ENCODE assay signal across 16 cellular contexts in genomic region chr12:69512820-69513219, GRCh38. TPM values are rescaled to one million over a fixed set of nuclear protein-coding genes. Genes with fewer than 3 reads are reported as not detected.
DNase-seq lines count a peak whose midpoint lies in the region; ATAC-seq, FAIRE-seq and TF ChIP-seq lines count a peak whose summit lies in the region.
"Had no signal": no experiment of that assay in that cellular context is flagged by ENCODE, and none has a peak within 500 bp of the region (broad histone marks: within the 10 kb centered on the region; RNA-seq: fewer than 3 reads in every experiment).

No MANE protein-coding gene starts in this region.

- H3K4me1 Mint-ChIP-seq in WTC11: peaks cover 64% of the 10 kb centered on the region

- no peak for ATAC-seq in gastrocnemius medialis
- ATAC-seq in WTC11: no peak

- H3K27ac ChIP-seq in gastrocnemius medialis: peak overlapping the region in 3 of 4 donors; percentile 66 to 78 (median 72)

- in situ Hi-C loops in gastrocnemius medialis (cut with MboI; ENCODE audit: low sequenced_read_pairs in 4 of 4): no loop called here

- DNase-seq in H54 (ENCODE audit: insufficient read length, low spot score) (no peak), NCI-H226 (peak; percentile 77), fibroblast of mammary gland (ENCODE audit: low read depth) (peak; percentile 41), gastrocnemius medialis (no peak), WTC11 (ENCODE audit: low spot score) (no peak), head of caudate nucleus (no peak)
- no peak for DNase-seq in NK-92 treated with Interleukin-12 subunit alpha and Interleukin-12 subunit beta, amount 100 ng/mL, for 24 hours (lab: John Stamatoyannopoulos, UW)
- DNase-seq: CD4-positive, alpha-beta T cell; DMS79 treated with DMSO at 0.1 percent for 48 hours; Karpas-422; MV-4-11; NCI-H1436 treated with DMSO at 0.1 percent for 48 hours; NCI-H2227 treated with DMSO at 0.1 percent for 48 hours; NCI-H526 treated with DMSO at 0.1 percent for 48 hours had no signal

- H3K4me3 Mint-ChIP-seq in WTC11: no peak overlapping the region
- H3K4me3 Mint-ChIP-seq: B cell; CD4-positive, alpha-beta T cell had no signal

- no peaks in the 10 kb centered on the region for H3K27me3 ChIP-seq in gastrocnemius medialis

- H3K36me3 Mint-ChIP-seq in WTC11: no peaks in the 10 kb centered on the region

- intact Hi-C loops in gastrocnemius medialis (cut with DNase I; ENCODE audit: low total_unique reads) (no loop called here), head of caudate nucleus (cut with DNase I) (no loop called here)

- no peak for TF ChIP-seq CTCF in fibroblast of mammary gland (conservative IDR thresholded peaks at IDR 0.05; ENCODE audit: control insufficient read depth, insufficient read depth, low read depth, low read length)
- TF ChIP-seq CTCF in gastrocnemius medialis (IDR thresholded peaks at IDR 0.05 in 4 of 5, conservative IDR thresholded peaks at IDR 0.05 in 1 of 5): no peak
- no peak for TF ChIP-seq CTCF in WTC11 (IDR thresholded peaks at IDR 0.05)

- FAIRE-seq in H54 (lab: Jason Lieb, UNC): peak; percentile 73
- FAIRE-seq: D721Med had no signal

- H3K4me3 ChIP-seq in fibroblast of mammary gland (ENCODE audit: control insufficient read depth, low read depth, low read length) (no peak overlapping the region), gastrocnemius medialis (no peak overlapping the region)

- H3K27ac Mint-ChIP-seq in WTC11: no peak overlapping the region
- H3K27ac Mint-ChIP-seq: B cell had no signal

- peaks cover 53 to 63% of the 10 kb centered on the region in 2 donors for H3K4me1 ChIP-seq in gastrocnemius medialis

- H3K36me3 ChIP-seq in gastrocnemius medialis: no peaks in the 10 kb centered on the region

- CTCF ChIA-PET in WTC11 (lab: Charles Lee): interaction anchor here (1.4 kb wide), 1 partner anchor 58 kb away, joined by 3 read pairs; no protein-coding TSS in a partner anchor

- no peaks in the 10 kb centered on the region for H3K9me3 Mint-ChIP-seq in WTC11
- H3K9me3 Mint-ChIP-seq: CD4-positive, alpha-beta T cell had no signal

- POLR2A ChIA-PET in WTC11 (lab: Charles Lee): no interaction called here

- no peaks in the 10 kb centered on the region for H3K9me3 ChIP-seq in gastrocnemius medialis

- no peak for TF ChIP-seq POLR2A in H54 (IDR thresholded peaks at IDR 0.05; ENCODE audit: low read depth, low read length)
- no peak for TF ChIP-seq POLR2A in gastrocnemius medialis (IDR thresholded peaks at IDR 0.05)

- no peaks in the 10 kb centered on the region for H3K27me3 Mint-ChIP-seq in WTC11 (ENCODE audit: low read depth)
- H3K27me3 Mint-ChIP-seq: B cell; CD4-positive, alpha-beta T cell had no signal

TF ChIP-seq in WTC11, 78 proteins besides CTCF, POLR2A, EP300 and RAD21:
- TF ChIP-seq AR (CRISPR knock-in tag; IDR thresholded peaks at IDR 0.05): no peak
- TF ChIP-seq NFYB (CRISPR knock-in tag; conservative IDR thresholded peaks at IDR 0.05; ENCODE audit: low read depth): no peak
- TF ChIP-seq, protein P1, sequence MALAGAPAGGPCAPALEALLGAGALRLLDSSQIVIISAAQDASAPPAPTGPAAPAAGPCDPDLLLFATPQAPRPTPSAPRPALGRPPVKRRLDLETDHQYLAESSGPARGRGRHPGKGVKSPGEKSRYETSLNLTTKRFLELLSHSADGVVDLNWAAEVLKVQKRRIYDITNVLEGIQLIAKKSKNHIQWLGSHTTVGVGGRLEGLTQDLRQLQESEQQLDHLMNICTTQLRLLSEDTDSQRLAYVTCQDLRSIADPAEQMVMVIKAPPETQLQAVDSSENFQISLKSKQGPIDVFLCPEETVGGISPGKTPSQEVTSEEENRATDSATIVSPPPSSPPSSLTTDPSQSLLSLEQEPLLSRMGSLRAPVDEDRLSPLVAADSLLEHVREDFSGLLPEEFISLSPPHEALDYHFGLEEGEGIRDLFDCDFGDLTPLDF (CRISPR knock-in tag; IDR thresholded peaks at IDR 0.05): no peak
- no peak for TF ChIP-seq ATF6 (CRISPR knock-in tag; IDR thresholded peaks at IDR 0.05)
- TF ChIP-seq ETV6 (CRISPR knock-in tag; IDR thresholded peaks at IDR 0.05): no peak
- TF ChIP-seq GTF2I (CRISPR knock-in tag; conservative IDR thresholded peaks at IDR 0.05): no peak
- TF ChIP-seq, protein P2, sequence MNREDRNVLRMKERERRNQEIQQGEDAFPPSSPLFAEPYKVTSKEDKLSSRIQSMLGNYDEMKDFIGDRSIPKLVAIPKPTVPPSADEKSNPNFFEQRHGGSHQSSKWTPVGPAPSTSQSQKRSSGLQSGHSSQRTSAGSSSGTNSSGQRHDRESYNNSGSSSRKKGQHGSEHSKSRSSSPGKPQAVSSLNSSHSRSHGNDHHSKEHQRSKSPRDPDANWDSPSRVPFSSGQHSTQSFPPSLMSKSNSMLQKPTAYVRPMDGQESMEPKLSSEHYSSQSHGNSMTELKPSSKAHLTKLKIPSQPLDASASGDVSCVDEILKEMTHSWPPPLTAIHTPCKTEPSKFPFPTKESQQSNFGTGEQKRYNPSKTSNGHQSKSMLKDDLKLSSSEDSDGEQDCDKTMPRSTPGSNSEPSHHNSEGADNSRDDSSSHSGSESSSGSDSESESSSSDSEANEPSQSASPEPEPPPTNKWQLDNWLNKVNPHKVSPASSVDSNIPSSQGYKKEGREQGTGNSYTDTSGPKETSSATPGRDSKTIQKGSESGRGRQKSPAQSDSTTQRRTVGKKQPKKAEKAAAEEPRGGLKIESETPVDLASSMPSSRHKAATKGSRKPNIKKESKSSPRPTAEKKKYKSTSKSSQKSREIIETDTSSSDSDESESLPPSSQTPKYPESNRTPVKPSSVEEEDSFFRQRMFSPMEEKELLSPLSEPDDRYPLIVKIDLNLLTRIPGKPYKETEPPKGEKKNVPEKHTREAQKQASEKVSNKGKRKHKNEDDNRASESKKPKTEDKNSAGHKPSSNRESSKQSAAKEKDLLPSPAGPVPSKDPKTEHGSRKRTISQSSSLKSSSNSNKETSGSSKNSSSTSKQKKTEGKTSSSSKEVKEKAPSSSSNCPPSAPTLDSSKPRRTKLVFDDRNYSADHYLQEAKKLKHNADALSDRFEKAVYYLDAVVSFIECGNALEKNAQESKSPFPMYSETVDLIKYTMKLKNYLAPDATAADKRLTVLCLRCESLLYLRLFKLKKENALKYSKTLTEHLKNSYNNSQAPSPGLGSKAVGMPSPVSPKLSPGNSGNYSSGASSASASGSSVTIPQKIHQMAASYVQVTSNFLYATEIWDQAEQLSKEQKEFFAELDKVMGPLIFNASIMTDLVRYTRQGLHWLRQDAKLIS (CRISPR knock-in tag; IDR thresholded peaks at IDR 0.05; ENCODE audit: borderline replicate concordance): no peak
- TF ChIP-seq FOXJ3 (CRISPR knock-in tag; IDR thresholded peaks at IDR 0.05; ENCODE audit: borderline replicate concordance): no peak
- TF ChIP-seq MXD4 (CRISPR knock-in tag; IDR thresholded peaks at IDR 0.05; ENCODE audit: borderline replicate concordance): no peak
- TF ChIP-seq ZNF671 (CRISPR knock-in tag; IDR thresholded peaks at IDR 0.05): no peak

RNA-seq across cellular contexts. Expression of gene FRS2, which starts 42.6 kb away (rescaled TPM):
- total RNA-seq in gastrocnemius medialis: 10 to 100 TPM; 21.0 to 32.1 (median 21.3) TPM
- 23.7 to 26.7 TPM (median 26.1 TPM) in 3 replicates for total RNA-seq in WTC11 (2021)

Comparison
In these comparisons a context has a peak if more than half of its experiments do, and no peak if none do; other contexts are left out.
1. DNase-seq: peak in NCI-H226 (single experiment) and fibroblast of mammary gland (single experiment); none in H54 (single experiment), gastrocnemius medialis (0 of 2), WTC11 (single experiment), head of caudate nucleus (0 of 42) and NK-92 treated with Interleukin-12 subunit alpha and Interleukin-12 subunit beta, amount 100 ng/mL, for 24 hours (single experiment).